In the genomic region with DNA sequence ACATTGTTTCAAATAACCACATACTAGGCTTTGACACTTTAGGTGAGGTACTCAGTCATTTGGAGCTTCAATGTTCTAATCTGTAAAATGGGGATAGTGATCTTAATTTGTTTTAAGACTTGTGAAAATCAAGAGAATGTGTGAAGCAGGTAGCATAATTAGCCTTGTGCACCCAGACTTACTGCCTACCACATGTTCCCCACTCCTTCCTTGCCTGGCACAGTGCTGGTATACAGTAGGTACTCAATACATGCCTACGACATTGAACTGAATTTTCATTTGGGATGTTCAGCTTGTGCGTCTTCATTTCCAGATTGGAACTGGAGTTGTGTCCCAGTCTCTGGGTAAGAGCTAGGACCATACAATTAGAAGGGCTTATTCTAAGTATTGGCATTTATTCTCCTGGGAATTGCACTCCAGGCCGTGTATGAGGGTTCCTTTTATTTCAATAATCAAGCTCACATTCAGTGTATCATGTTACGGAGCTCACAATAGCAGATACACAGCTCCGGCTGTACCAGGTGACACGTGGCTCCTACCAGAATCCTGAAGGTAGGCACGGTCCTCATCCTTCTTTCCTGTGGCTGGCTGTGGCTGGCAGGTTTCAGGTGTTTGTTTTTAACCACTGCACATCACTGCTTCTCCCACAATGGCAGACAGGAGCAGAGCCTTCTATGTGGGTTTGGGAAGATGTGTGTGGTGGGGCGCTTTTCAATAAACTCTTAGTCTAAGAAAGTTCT, we compare ENCODE assay signal across 22 cellular contexts.
A peak's percentile ranks its signal among the peaks of the same experiment; 100 is the strongest.
DNase-seq lines count a peak whose midpoint lies in the region; ATAC-seq and TF ChIP-seq lines count a peak whose summit lies in the region.
"Had no signal": no experiment of that assay in that cellular context is flagged by ENCODE, and none has a peak within 500 bp of the region (broad histone marks: within the 10 kb centered on the region; RNA-seq: fewer than 3 reads in every experiment).

No MANE protein-coding gene starts in this region.

- TF ChIP-seq CTCF in progenitor cell of endocrine pancreas (IDR thresholded peaks at IDR 0.05; ENCODE audit: unreplicated experiment) = no peak
- no peak for TF ChIP-seq CTCF in suprapubic skin (IDR thresholded peaks at IDR 0.05)

- H3K9me3 ChIP-seq in suprapubic skin = no peaks in the 10 kb centered on the region
- H3K9me3 ChIP-seq: neutrophil had no signal

- peak overlapping the region; percentile 4 for H3K27ac Mint-ChIP-seq in progenitor cell of endocrine pancreas
- H3K27ac Mint-ChIP-seq in activated naive CD8-positive, alpha-beta T cell treated with anti-CD3 and anti-CD28 coated beads, Interleukin-2, amount 50 U/mL, for 24 hours = no peak overlapping the region
- H3K27ac Mint-ChIP-seq: activated CD8-positive, alpha-beta T cell treated with anti-CD3 and anti-CD28 coated beads for 36 hours; B cell; WTC11 had no signal

- no peaks in the 10 kb centered on the region for H3K27me3 ChIP-seq in suprapubic skin
- H3K27me3 ChIP-seq: hepatocyte, neutrophil had no signal

- no peak for ATAC-seq in activated naive CD8-positive, alpha-beta T cell treated with anti-CD3 and anti-CD28 coated beads, Interleukin-2, amount 50 U/mL, for 24 hours
- ATAC-seq: activated CD8-positive, alpha-beta T cell treated with anti-CD3 and anti-CD28 coated beads for 36 hours; SK-N-SH treated with all-trans-retinoic acid at 6 μM for 48 hours; WTC11 had no signal

- TF ChIP-seq POLR2A in suprapubic skin (IDR thresholded peaks at IDR 0.05) = no peak

- no peaks in the 10 kb centered on the region for H3K4me1 ChIP-seq in suprapubic skin

- H3K27ac ChIP-seq in suprapubic skin = no peak overlapping the region
- H3K27ac ChIP-seq: 22Rv1, hepatocyte, HL-60, neutrophil had no signal

- WGBS in suprapubic skin = 88% methylated on average over 8 of the region's 8 CpGs

- H3K36me3 Mint-ChIP-seq in progenitor cell of endocrine pancreas (ENCODE audit: insufficient read depth) = no peaks in the 10 kb centered on the region
- no peaks in the 10 kb centered on the region for H3K36me3 Mint-ChIP-seq in activated naive CD8-positive, alpha-beta T cell treated with anti-CD3 and anti-CD28 coated beads, Interleukin-2, amount 50 U/mL, for 24 hours (ENCODE audit: low read depth)
- H3K36me3 Mint-ChIP-seq: WTC11 had no signal

- no peaks in the 10 kb centered on the region for H3K27me3 Mint-ChIP-seq in progenitor cell of endocrine pancreas
- H3K27me3 Mint-ChIP-seq in activated naive CD8-positive, alpha-beta T cell treated with anti-CD3 and anti-CD28 coated beads, Interleukin-2, amount 50 U/mL, for 24 hours = peaks cover 3% of the 10 kb centered on the region
- H3K27me3 Mint-ChIP-seq: activated CD8-positive, alpha-beta T cell treated with anti-CD3 and anti-CD28 coated beads for 36 hours had no signal

- H3K4me3 ChIP-seq in suprapubic skin = no peak overlapping the region
- H3K4me3 ChIP-seq: hepatocyte, lung had no signal

- H3K4me1 Mint-ChIP-seq in progenitor cell of endocrine pancreas (ENCODE audit: low read depth) = peaks cover 2% of the 10 kb centered on the region
- peaks cover 14% of the 10 kb centered on the region for H3K4me1 Mint-ChIP-seq in activated naive CD8-positive, alpha-beta T cell treated with anti-CD3 and anti-CD28 coated beads, Interleukin-2, amount 50 U/mL, for 24 hours
- H3K4me1 Mint-ChIP-seq: WTC11 had no signal

- no peaks in the 10 kb centered on the region for H3K36me3 ChIP-seq in suprapubic skin
- H3K36me3 ChIP-seq: neutrophil had no signal

- no peaks in the 10 kb centered on the region for H3K9me3 Mint-ChIP-seq in progenitor cell of endocrine pancreas (ENCODE audit: low read depth)
- no peaks in the 10 kb centered on the region for H3K9me3 Mint-ChIP-seq in activated naive CD8-positive, alpha-beta T cell treated with anti-CD3 and anti-CD28 coated beads, Interleukin-2, amount 50 U/mL, for 24 hours
- H3K9me3 Mint-ChIP-seq: activated CD8-positive, alpha-beta T cell treated with anti-CD3 and anti-CD28 coated beads for 36 hours; central memory CD8-positive, alpha-beta T cell; WTC11 had no signal

- DNase-seq in NCI-H1417 (lab: John Stamatoyannopoulos, UW) = peak in 2 of 3 experiments; percentile 40 to 76
- DNase-seq in NCI-H1417 treated with DMSO at 0.1 percent for 48 hours (lab: John Stamatoyannopoulos, UW) = no peak
- peak; percentile 59 for DNase-seq in NCI-H146 (lab: John Stamatoyannopoulos, UW)
- peak; percentile 90 for DNase-seq in NCI-H510A treated with DMSO at 0.1 percent for 48 hours (lab: John Stamatoyannopoulos, UW)
- no peak for DNase-seq in progenitor cell of endocrine pancreas (ENCODE audit: low spot score, unreplicated experiment)
- DNase-seq in AG08396 (ENCODE audit: low spot score) = no peak
- DNase-seq in activated naive CD8-positive, alpha-beta T cell treated with anti-CD3 and anti-CD28 coated beads, Interleukin-2, amount 50 U/mL, for 24 hours = no peak
- no peak for DNase-seq in suprapubic skin (ENCODE audit: low spot score in 2 of 2)
- DNase-seq: activated CD8-positive, alpha-beta T cell treated with anti-CD3 and anti-CD28 coated beads for 36 hours; activated naive CD4-positive, alpha-beta T cell; activated T-cell treated with anti-CD3 and anti-CD28 coated beads, Interleukin-2, amount 50 U/mL, for 1 hour; NCI-H2081; stimulated activated CD4-positive, alpha-beta T cell treated with anti-CD3 and anti-CD28 coated beads, Interleukin-12 subunit alpha, Interleukin-12 subunit beta, amount 100 ng/mL, for 4 hours had no signal

- TF ChIP-seq EP300 in suprapubic skin (IDR thresholded peaks at IDR 0.05) = no peak

- H3K4me3 Mint-ChIP-seq in progenitor cell of endocrine pancreas (ENCODE audit: low read depth) = no peak overlapping the region
- H3K4me3 Mint-ChIP-seq in activated naive CD8-positive, alpha-beta T cell treated with anti-CD3 and anti-CD28 coated beads, Interleukin-2, amount 50 U/mL, for 24 hours = no peak overlapping the region
- H3K4me3 Mint-ChIP-seq: activated CD8-positive, alpha-beta T cell treated with anti-CD3 and anti-CD28 coated beads for 36 hours; B cell; central memory CD8-positive, alpha-beta T cell; WTC11 had no signal

Comparison
In these comparisons a context has a peak if more than half of its experiments do, and no peak if none do; other contexts are left out.
1. DNase-seq: peak in NCI-H1417 (2 of 3), NCI-H146 (single experiment) and NCI-H510A treated with DMSO at 0.1 percent for 48 hours (single experiment); none in NCI-H1417 treated with DMSO at 0.1 percent for 48 hours (single experiment), progenitor cell of endocrine pancreas (single experiment), AG08396 (single experiment), activated naive CD8-positive, alpha-beta T cell treated with anti-CD3 and anti-CD28 coated beads, Interleukin-2, amount 50 U/mL, for 24 hours (single experiment) and suprapubic skin (0 of 2).